18 cellular contexts compared by ENCODE assay signal in genomic region chr2:158773121-158773520, GRCh38. TPM values are rescaled to one million over a fixed set of nuclear protein-coding genes. Genes with fewer than 3 reads are reported as not detected.
A peak's percentile ranks its signal among the peaks of the same experiment; 100 is the strongest.
DNase-seq lines count a peak whose midpoint lies in the region; ATAC-seq and TF ChIP-seq lines count a peak whose summit lies in the region.
"Had no signal": no experiment of that assay in that cellular context is flagged by ENCODE, and none has a peak within 500 bp of the region (broad histone marks: within the 10 kb centered on the region; RNA-seq: fewer than 3 reads in every experiment).

No MANE protein-coding gene starts in this region.

- H3K4me1 ChIP-seq in H9 (ENCODE audit: insufficient read depth, low read length) = peaks cover 8% of the 10 kb centered on the region
- peaks cover 16 to 18% of the 10 kb centered on the region in 2 donors for H3K4me1 ChIP-seq in adrenal gland (replicated peaks in 1 of 2)
- H3K4me1 ChIP-seq in thoracic aorta (ENCODE audit: control insufficient read depth in 1 of 2, low read depth in 2 of 2) = peaks cover 28 to 51% of the 10 kb centered on the region in 2 donors
- H3K4me1 ChIP-seq in tibial nerve = peaks cover 0 to 16% (median 4%) of the 10 kb centered on the region in 4 donors
- H3K4me1 ChIP-seq: gastroesophageal sphincter, uterus had no signal

- no peak overlapping the region for H2AFZ ChIP-seq in H9 (ENCODE audit: low read length)

- H2BK5ac ChIP-seq in H9 (ENCODE audit: insufficient read length, low read length) = no peak overlapping the region

- H3K9ac ChIP-seq in H9 (ENCODE audit: extremely low read depth, insufficient read length, low read length) = no peak overlapping the region

- H4K91ac ChIP-seq in H9 (ENCODE audit: insufficient read length, low read depth, low read length) = no peak overlapping the region

- TF ChIP-seq POLR2A in adrenal gland (IDR thresholded peaks at IDR 0.05) = no peak
- TF ChIP-seq POLR2A in tibial nerve (IDR thresholded peaks at IDR 0.05) = no peak

- H3K23me2 ChIP-seq in H9 (ENCODE audit: insufficient read length, low read depth, low read length, poor library complexity, severe bottlenecking) = no peaks in the 10 kb centered on the region

- no peak overlapping the region for H3K23ac ChIP-seq in H9 (ENCODE audit: insufficient read length, low read depth, low read length)

- H3K9me3 ChIP-seq in H9 (ENCODE audit: control insufficient read depth, low read depth, low read length) (no peaks in the 10 kb centered on the region), adrenal gland (replicated peaks in 1 of 3) (no peaks in the 10 kb centered on the region), thoracic aorta (no peaks in the 10 kb centered on the region), tibial nerve (no peaks in the 10 kb centered on the region)
- H3K9me3 ChIP-seq: gastroesophageal sphincter, uterus had no signal

- H3K4ac ChIP-seq in H9 (ENCODE audit: low read depth, low read length) = no peak overlapping the region

- H2BK120ac ChIP-seq in H9 (ENCODE audit: low read depth, low read length, poor library complexity, severe bottlenecking) = no peak overlapping the region

- no peak overlapping the region for H4K5ac ChIP-seq in H9 (ENCODE audit: insufficient read length, low read depth, low read length)

- peaks cover 21 to 31% of the 10 kb centered on the region in 2 experiments for H3K4me1 Mint-ChIP-seq in H9
- H3K4me1 Mint-ChIP-seq: activated B cell treated with CpG ODN at 0.5 μM for 24 hours; stimulated activated memory B cell treated with anti-CD40 and anti-IgM and Interleukin-4, amounts not matched to agents 10 μg/mL and 1 μg/mL and 100 μg/mL, for 72 hours had no signal

- no peak overlapping the region for H2BK20ac ChIP-seq in H9 (ENCODE audit: low read depth, low read length, poor library complexity, severe bottlenecking)

- no peak overlapping the region for H3K4me3 Mint-ChIP-seq in H9
- H3K4me3 Mint-ChIP-seq: activated B cell treated with CpG ODN at 0.5 μM for 24 hours; stimulated activated memory B cell treated with anti-CD40 and anti-IgM and Interleukin-4, amounts not matched to agents 10 μg/mL and 1 μg/mL and 100 μg/mL, for 72 hours had no signal

- no peaks in the 10 kb centered on the region for H3K79me2 ChIP-seq in H9 (ENCODE audit: insufficient read depth, low read length)

- H2BK15ac ChIP-seq in H9 (ENCODE audit: low read depth, low read length) = no peak overlapping the region

- H3T11ph ChIP-seq in H9 (ENCODE audit: low read length) = no peak overlapping the region

- H3K79me1 ChIP-seq in H9 (ENCODE audit: insufficient read depth, low read depth, low read length, poor library complexity, severe bottlenecking) = no peaks in the 10 kb centered on the region

- H3K4me3 ChIP-seq in adrenal gland = no peak overlapping the region
- H3K4me3 ChIP-seq in thoracic aorta = no peak overlapping the region
- no peak overlapping the region for H3K4me3 ChIP-seq in tibial nerve
- H3K4me3 ChIP-seq: gastroesophageal sphincter, uterus had no signal

- no CpG with 5 or more reads among the region's 1 CpG for WGBS in H9 (ENCODE audit: extremely low coverage, insufficient read length, low lambda C conversion rate)
- WGBS in adrenal gland, 4 donors = 13 to 42% (median 34%) methylated on average over 1 of the region's 1 CpG
- 28 to 31% methylated on average over 1 of the region's 1 CpG for WGBS in tibial nerve, 2 donors

- H3K36me3 Mint-ChIP-seq in H9 (ENCODE audit: insufficient read depth in 1 of 3, low read depth in 3 of 3) = no peaks in the 10 kb centered on the region; a peak in 1 of 7 replicates
- H3K36me3 Mint-ChIP-seq: stimulated activated memory B cell treated with anti-CD40 and anti-IgM and Interleukin-4, amounts not matched to agents 10 μg/mL and 1 μg/mL and 100 μg/mL, for 72 hours had no signal

- H2BK12ac ChIP-seq in H9 (ENCODE audit: insufficient read length, low read depth, low read length) = no peak overlapping the region

- TF ChIP-seq CTCF in H9 (conservative IDR thresholded peaks at IDR 0.05) (no peak), adrenal gland (IDR thresholded peaks at IDR 0.05) (no peak), thoracic aorta (IDR thresholded peaks at IDR 0.05) (no peak), tibial nerve (IDR thresholded peaks at IDR 0.05) (no peak)

- no peak overlapping the region for H3K56ac ChIP-seq in H9 (ENCODE audit: insufficient read length, low read depth, low read length)

- ATAC-seq in thoracic aorta (ENCODE audit: insufficient number of reproducible peaks, low FRiP score, low read depth) (no peak), esophagus mucosa (no peak)
- ATAC-seq: gastroesophageal sphincter; stimulated activated memory B cell treated with anti-CD40 and anti-IgM and Interleukin-4, amounts not matched to agents 10 μg/mL and 1 μg/mL and 100 μg/mL, for 72 hours had no signal

- no peak overlapping the region for H3K14ac ChIP-seq in H9 (ENCODE audit: insufficient read depth, low read length)

- H3K36me3 ChIP-seq in adrenal gland (replicated peaks in 1 of 2) = no peaks in the 10 kb centered on the region
- H3K36me3 ChIP-seq in thoracic aorta = no peaks in the 10 kb centered on the region
- H3K36me3 ChIP-seq in tibial nerve = no peaks in the 10 kb centered on the region
- H3K36me3 ChIP-seq: gastroesophageal sphincter, uterus had no signal

- H3K27ac Mint-ChIP-seq in H9 = peak overlapping the region in 2 of 3 experiments; percentile 35 to 62; a peak in 1 of 7 replicates
- H3K27ac Mint-ChIP-seq: activated B cell treated with CpG ODN at 0.5 μM for 24 hours; stimulated activated memory B cell treated with anti-CD40 and anti-IgM and Interleukin-4, amounts not matched to agents 10 μg/mL and 1 μg/mL and 100 μg/mL, for 72 hours had no signal

- no peak overlapping the region for H2AK5ac ChIP-seq in H9 (ENCODE audit: insufficient read length, low read length)

- no peak for DNase-seq in H9
- DNase-seq in adrenal gland = peak; percentile 75 to 88 (median 88)
- DNase-seq in head of caudate nucleus = peak in 31 of 42 donors; percentile 18 to 87 (median 45)
- DNase-seq in thoracic aorta (ENCODE audit: low spot score) = peak; percentile 38
- no peak for DNase-seq in NCI-H2171 treated with DMSO at 0.1 percent for 48 hours (lab: John Stamatoyannopoulos, UW)
- DNase-seq in tibial nerve (ENCODE audit: low spot score in 2 of 2) = no peak
- DNase-seq: activated B cell treated with CpG ODN at 0.5 μM for 24 hours; effector CD8-positive, alpha-beta T cell; KG1; mesendoderm; NCI-H1436 treated with DMSO at 0.1 percent for 48 hours; NCI-H510A; uterus had no signal

- intact Hi-C loops in adrenal gland (cut with DNase I) (no loop called here), head of caudate nucleus (cut with DNase I) (no loop called here)

- no peaks in the 10 kb centered on the region for H4K20me1 ChIP-seq in H9 (ENCODE audit: control insufficient read depth, insufficient read depth, insufficient read length)

- H3K9me3 Mint-ChIP-seq in H9 = no peaks in the 10 kb centered on the region; a peak in 1 of 5 replicates
- H3K9me3 Mint-ChIP-seq: activated B cell treated with CpG ODN at 0.5 μM for 24 hours; stimulated activated memory B cell treated with anti-CD40 and anti-IgM and Interleukin-4, amounts not matched to agents 10 μg/mL and 1 μg/mL and 100 μg/mL, for 72 hours had no signal

- no peak for TF ChIP-seq EP300 in tibial nerve (IDR thresholded peaks at IDR 0.05)

- H3K27ac ChIP-seq in H9 (ENCODE audit: insufficient read length, low read depth, low read length) (no peak overlapping the region), adrenal gland (peak overlapping the region in 2 of 5 donors; percentile 43 to 56), thoracic aorta (peak overlapping the region; percentile 16 to 42), tibial nerve (peak overlapping the region in 1 of 4 donors; percentile 21)
- H3K27ac ChIP-seq: gastroesophageal sphincter, uterus had no signal

- no peak overlapping the region for H3K18ac ChIP-seq in H9 (ENCODE audit: insufficient read length, low read depth, low read length)

- H3K4me2 ChIP-seq in H9 (ENCODE audit: insufficient read depth, insufficient read length, low read length) = no peak overlapping the region

- H4K8ac ChIP-seq in H9 (replicated peaks; ENCODE audit: insufficient read length, low read depth, low read length) = no peak overlapping the region

- H3K27me3 ChIP-seq in H9 (ENCODE audit: insufficient read depth, low read length) = no peaks in the 10 kb centered on the region
- H3K27me3 ChIP-seq in adrenal gland = no peaks in the 10 kb centered on the region
- H3K27me3 ChIP-seq in thoracic aorta (replicated peaks; ENCODE audit: insufficient read depth) = no peaks in the 10 kb centered on the region
- H3K27me3 ChIP-seq in tibial nerve = no peaks in the 10 kb centered on the region
- H3K27me3 ChIP-seq: gastroesophageal sphincter, uterus had no signal

- H3K27me3 Mint-ChIP-seq in H9 (ENCODE audit: low read depth) = no peaks in the 10 kb centered on the region
- H3K27me3 Mint-ChIP-seq: activated B cell treated with CpG ODN at 0.5 μM for 24 hours; stimulated activated memory B cell treated with anti-CD40 and anti-IgM and Interleukin-4, amounts not matched to agents 10 μg/mL and 1 μg/mL and 100 μg/mL, for 72 hours had no signal

RNA-seq across cellular contexts. Expression of gene DAPL1, which starts 22.0 kb away (rescaled TPM):
- not detected in 2 replicates for total RNA-seq in H9 (2021)
- 100 to 1,000 TPM in 1 of 8 donors, 10 to 100 TPM in 7; 22.3 to 151 (median 42.8) TPM for total RNA-seq in adrenal gland
- 100 to 1,000 TPM in 1 of 3 donors, 10 to 100 TPM in 2; 17.6 to 177 (median 33.8) TPM for polyA plus RNA-seq in adrenal gland
- not detected for total RNA-seq in thoracic aorta
- 1 to 10 TPM in 1 of 4 donors, not detected in 3; 2.6 TPM for total RNA-seq in tibial nerve
- 179 TPM for total RNA-seq in esophagus mucosa
- total RNA-seq: activated B cell treated with CpG ODN at 0.5 μM for 24 hours, bronchial epithelial cell, skeletal muscle tissue, uterus had no signal

Comparison
In these comparisons a context has a peak if more than half of its experiments do, and no peak if none do; other contexts are left out.
1. DNase-seq: peak in adrenal gland (7 of 7), head of caudate nucleus (31 of 42) and thoracic aorta (single experiment); none in H9 (single experiment), NCI-H2171 treated with DMSO at 0.1 percent for 48 hours (single experiment) and tibial nerve (0 of 2).
2. RNA of gene DAPL1, which starts 22.0 kb away (total RNA-seq): 179 TPM in esophagus mucosa (single experiment) and 22.3 to 151 TPM in adrenal gland; not detected in thoracic aorta, not detected in H9 and 2.6 TPM in tibial nerve; every median in the first group is over 4 times any median in the second.